ENCODE assay signal across 6 cellular contexts in the genomic region with DNA sequence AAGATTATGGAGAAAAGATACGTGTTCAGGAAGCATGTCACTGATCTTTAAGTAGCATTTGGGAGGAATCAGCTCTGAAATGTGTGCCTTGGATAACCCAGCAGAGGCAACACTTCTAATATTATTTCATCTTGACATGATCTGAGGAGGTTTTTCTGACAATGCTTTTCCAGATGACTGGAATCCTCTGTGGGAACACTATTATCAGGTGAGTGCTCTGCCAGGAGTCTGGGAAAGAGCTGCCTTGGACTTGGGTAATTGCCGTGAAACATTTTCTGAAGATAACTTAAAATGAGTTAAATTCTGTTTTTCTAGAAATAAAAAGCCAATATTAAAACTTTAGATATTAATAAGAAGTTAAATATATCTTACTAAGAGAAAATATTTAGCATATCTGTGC.
"Had no signal": no experiment of that assay in that cellular context is flagged by ENCODE, and none has a peak within 500 bp of the region (broad histone marks: within the 10 kb centered on the region; RNA-seq: fewer than 3 reads in every experiment).

No MANE protein-coding gene starts in this region.

- DNase-seq: IMR-90, KBM-7, KG1 had no signal

- H3K4me3 ChIP-seq: K562 had no signal

- H3K27ac ChIP-seq: HL-60 had no signal

- ATAC-seq: HepG2, K562 had no signal
